In the genomic region with DNA sequence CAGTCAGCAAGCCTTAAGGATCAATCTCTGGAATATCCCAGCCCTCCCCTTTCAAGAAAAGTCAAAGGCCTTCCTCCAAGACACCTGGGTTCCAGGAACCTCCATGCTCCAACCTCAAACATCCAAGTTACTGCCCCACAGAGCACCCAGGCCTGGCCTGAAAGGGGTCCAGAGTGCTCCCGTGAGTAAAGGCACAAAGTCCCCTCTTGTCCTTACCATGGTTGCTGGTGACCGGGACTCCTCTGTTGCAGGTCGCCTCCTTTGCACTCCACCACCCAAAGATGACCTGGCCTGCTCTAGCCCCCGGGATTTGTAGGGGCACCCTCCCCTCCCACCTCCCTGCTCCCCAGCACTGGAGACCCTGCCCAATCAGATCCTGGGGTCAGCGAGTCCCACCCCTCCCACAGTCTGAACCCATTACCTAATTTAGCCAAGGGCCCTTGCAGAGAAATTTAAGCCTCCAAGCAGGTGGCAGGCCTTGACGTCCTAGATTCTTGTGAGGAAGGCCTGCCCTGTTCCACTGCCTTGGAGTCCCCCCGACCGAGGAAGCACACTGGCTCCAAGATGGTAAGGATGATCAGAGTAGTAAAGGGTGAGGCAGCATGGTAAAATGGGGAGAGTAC, we compare ENCODE assay signal across 3 cellular contexts.
TF ChIP-seq lines count a peak whose summit lies in the region.

Gene TNNC2, minus strand, starts transcription at position 283 of the 623 bp plus-strand sequence. Its CDS starts 64 bp downstream, at position 219.

TF ChIP-seq in SK-N-SH, 30 proteins besides CTCF, POLR2A, EP300 and RAD21:
- TF ChIP-seq GABPA (IDR thresholded peaks at IDR 0.05; ENCODE audit: low read depth) (no peak), GATA2 (CRISPR knock-in tag; IDR thresholded peaks at IDR 0.05) (no peak), FOXJ3 (CRISPR knock-in tag; IDR thresholded peaks at IDR 0.05) (no peak)

TF ChIP-seq in SK-N-SH treated with all-trans-retinoic acid at 6 μM for 48 hours, 23 proteins besides CTCF, POLR2A, EP300 and RAD21 (continues in another document):
- TF ChIP-seq ISL1 (CRISPR knock-in tag; IDR thresholded peaks at IDR 0.05), result no peak
- TF ChIP-seq PPARA (CRISPR knock-in tag; IDR thresholded peaks at IDR 0.05; ENCODE audit: borderline replicate concordance), result no peak
- no peak for TF ChIP-seq CSDC2 (CRISPR knock-in tag; IDR thresholded peaks at IDR 0.05)
- no peak for TF ChIP-seq BACH2 (CRISPR knock-in tag; IDR thresholded peaks at IDR 0.05; ENCODE audit: borderline replicate concordance)
- no peak for TF ChIP-seq TSHZ2 (CRISPR knock-in tag; IDR thresholded peaks at IDR 0.05)
- TF ChIP-seq ZNF565 (CRISPR knock-in tag; conservative IDR thresholded peaks at IDR 0.05; ENCODE audit: low read depth), result no peak
- no peak for TF ChIP-seq ZC3H10 (CRISPR knock-in tag; IDR thresholded peaks at IDR 0.05)
- TF ChIP-seq CSRNP3 (CRISPR knock-in tag; IDR thresholded peaks at IDR 0.05), result no peak
- no peak for TF ChIP-seq SNAI2 (CRISPR knock-in tag; IDR thresholded peaks at IDR 0.05)
- TF ChIP-seq OSR1 (CRISPR knock-in tag; IDR thresholded peaks at IDR 0.05), result no peak
- TF ChIP-seq ZFP3 (CRISPR knock-in tag; IDR thresholded peaks at IDR 0.05), result no peak
- TF ChIP-seq RARB (CRISPR knock-in tag; IDR thresholded peaks at IDR 0.05), result no peak
- TF ChIP-seq, protein P1, sequence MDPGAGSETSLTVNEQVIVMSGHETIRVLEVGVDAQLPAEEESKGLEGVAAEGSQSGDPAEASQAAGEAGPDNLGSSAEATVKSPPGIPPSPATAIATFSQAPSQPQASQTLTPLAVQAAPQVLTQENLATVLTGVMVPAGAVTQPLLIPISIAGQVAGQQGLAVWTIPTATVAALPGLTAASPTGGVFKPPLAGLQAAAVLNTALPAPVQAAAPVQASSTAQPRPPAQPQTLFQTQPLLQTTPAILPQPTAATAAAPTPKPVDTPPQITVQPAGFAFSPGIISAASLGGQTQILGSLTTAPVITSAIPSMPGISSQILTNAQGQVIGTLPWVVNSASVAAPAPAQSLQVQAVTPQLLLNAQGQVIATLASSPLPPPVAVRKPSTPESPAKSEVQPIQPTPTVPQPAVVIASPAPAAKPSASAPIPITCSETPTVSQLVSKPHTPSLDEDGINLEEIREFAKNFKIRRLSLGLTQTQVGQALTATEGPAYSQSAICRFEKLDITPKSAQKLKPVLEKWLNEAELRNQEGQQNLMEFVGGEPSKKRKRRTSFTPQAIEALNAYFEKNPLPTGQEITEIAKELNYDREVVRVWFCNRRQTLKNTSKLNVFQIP (CRISPR knock-in tag; IDR thresholded peaks at IDR 0.05; ENCODE audit: borderline replicate concordance, low read depth), result no peak
- TF ChIP-seq TOX (CRISPR knock-in tag; IDR thresholded peaks at IDR 0.05; ENCODE audit: borderline replicate concordance), result no peak
- TF ChIP-seq ZNF8 (CRISPR knock-in tag; IDR thresholded peaks at IDR 0.05), result no peak
- no peak for TF ChIP-seq PATZ1 (CRISPR knock-in tag; IDR thresholded peaks at IDR 0.05; ENCODE audit: borderline replicate concordance)
- TF ChIP-seq ZFP30 (CRISPR knock-in tag; IDR thresholded peaks at IDR 0.05), result no peak

TF ChIP-seq in H1, 55 proteins besides CTCF, POLR2A, EP300 and RAD21:
- TF ChIP-seq KDM4A (IDR thresholded peaks at IDR 0.05; ENCODE audit: low read depth, low read length, severe bottlenecking), result no peak
- TF ChIP-seq MAX (IDR thresholded peaks at IDR 0.05), result no peak
